Comparison of ENCODE assay signal across 8 cellular contexts in genomic region chr19:56309511-56310185, GRCh38. TPM values are rescaled to one million over a fixed set of nuclear protein-coding genes. Genes with fewer than 3 reads are reported as not detected.
DNase-seq lines count a peak whose midpoint lies in the region; ATAC-seq and TF ChIP-seq lines count a peak whose summit lies in the region.

No MANE protein-coding gene starts in this region.

- no peak overlapping the region for H2BK15ac ChIP-seq in IMR-90 (ENCODE audit: low read depth, low read length)

- no peak overlapping the region for H3K4ac ChIP-seq in IMR-90 (ENCODE audit: low read depth, low read length)

- no peak overlapping the region for H4K91ac ChIP-seq in IMR-90 (ENCODE audit: insufficient read depth, low read depth, low read length)

- TF ChIP-seq RAD21 in IMR-90 (IDR thresholded peaks at IDR 0.05; ENCODE audit: low read length): peak; percentile 33

- no peak overlapping the region for H3K9ac ChIP-seq in IMR-90 (ENCODE audit: low read depth, low read length)
- H3K9ac ChIP-seq in adipocyte (ENCODE audit: low read length): no peak overlapping the region

- H2BK5ac ChIP-seq in IMR-90 (ENCODE audit: low read depth, low read length, poor library complexity, severe bottlenecking): no peak overlapping the region

- H3K14ac ChIP-seq in IMR-90 (replicated peaks; ENCODE audit: low read depth, low read length): no peak overlapping the region

- H4K8ac ChIP-seq in IMR-90 (ENCODE audit: low read depth in 2 of 2, low read length in 2 of 2): no peak overlapping the region

- no peak overlapping the region for H2BK120ac ChIP-seq in IMR-90 (ENCODE audit: low read depth, low read length)

- H2AFZ ChIP-seq in IMR-90 (replicated peaks; ENCODE audit: low read length, poor library complexity): no peak overlapping the region

- no peak overlapping the region for H2BK20ac ChIP-seq in IMR-90 (ENCODE audit: low read depth, low read length)

- H3K9me3 ChIP-seq in IMR-90 (ENCODE audit: control insufficient read depth, insufficient read depth, low read length): no peaks in the 10 kb centered on the region
- no peaks in the 10 kb centered on the region for H3K9me3 ChIP-seq in adipocyte (ENCODE audit: control insufficient read depth, low read length)
- H3K9me3 ChIP-seq in iPS DF 6.9 (ENCODE audit: control insufficient read depth, insufficient read depth, low read length): no peaks in the 10 kb centered on the region

- H3K4me3 ChIP-seq in IMR-90 (ENCODE audit: insufficient read depth, low read depth, low read length): no peak overlapping the region
- H3K4me3 ChIP-seq in adipocyte (ENCODE audit: low read length): no peak overlapping the region
- H3K4me3 ChIP-seq in iPS DF 6.9 (ENCODE audit: low read length): no peak overlapping the region

- DNase-seq in G401 (ENCODE audit: low spot score): peak; percentile 10
- peak; percentile 4 for DNase-seq in IMR-90
- peak; percentile 32 for DNase-seq in T follicular helper cell (ENCODE audit: low read depth)
- DNase-seq in adipocyte (ENCODE audit: low read depth): peak; percentile 44
- peak; percentile 39 for DNase-seq in iPS DF 6.9 (ENCODE audit: low read depth, low spot score)
- DNase-seq in stimulated activated CD4-positive, alpha-beta T cell treated with anti-CD3 and anti-CD28 coated beads, TNF-alpha, amount 100 ng/mL, for 24 hours (ENCODE audit: low read depth in 3 of 3): peak; percentile 17 to 50 (median 36)
- DNase-seq in globus pallidus (ENCODE audit: low spot score): no peak

- intact Hi-C loops in IMR-90 (cut with micrococcal nuclease): loop anchor here (10.0 kb wide), 1 partner anchor 135 kb away; the partner anchor contains the start of gene GALP

- H3K36me3 ChIP-seq in IMR-90 (ENCODE audit: control insufficient read depth, insufficient read depth, low read length) (peaks cover 3% of the 10 kb centered on the region; the same call in 1 of the 2 replicates), adipocyte (ENCODE audit: control insufficient read depth, insufficient read depth, low read length, severe bottlenecking) (peaks cover 23% of the 10 kb centered on the region), iPS DF 6.9 (ENCODE audit: control insufficient read depth, insufficient read depth, low read length) (no peaks in the 10 kb centered on the region)

- H3K56ac ChIP-seq in IMR-90 (ENCODE audit: extremely low read depth, insufficient read depth, low read length): no peak overlapping the region

- 100% methylated on average over 2 of the region's 11 CpGs; no CpG with 5 or more reads in 1 of the 2 experiments for WGBS in IMR-90 (ENCODE audit: extremely low coverage in 2 of 2, insufficient read length in 1 of 2), 2 experiments
- no CpG with 5 or more reads among the region's 11 CpGs for WGBS in iPS DF 6.9 (ENCODE audit: insufficient coverage, insufficient read length)

- peaks cover 0 to 10% of the 10 kb centered on the region in 2 experiments; a peak in 2 of 4 replicates for H3K79me1 ChIP-seq in IMR-90 (ENCODE audit: low read depth in 1 of 2, low read length in 2 of 2)

- no peak overlapping the region for H4K5ac ChIP-seq in IMR-90 (ENCODE audit: low read depth, low read length)

- H3K23ac ChIP-seq in IMR-90 (ENCODE audit: low read depth, low read length): no peak overlapping the region

- H3K4me1 ChIP-seq in IMR-90 (ENCODE audit: control insufficient read depth, insufficient read depth, low read length): no peaks in the 10 kb centered on the region; the same call in 1 of the 2 replicates
- peaks cover 8% of the 10 kb centered on the region for H3K4me1 ChIP-seq in adipocyte (ENCODE audit: control insufficient read depth, insufficient read depth, low read length)
- H3K4me1 ChIP-seq in iPS DF 6.9 (ENCODE audit: control insufficient read depth, insufficient read depth, low read length): no peaks in the 10 kb centered on the region

- no TSS peak for BruUV-seq in IMR-90 (replicated peaks; lab: Mats Ljungman, UMichigan)

- in situ Hi-C loops in G401 (cut with HindIII; ENCODE audit: low sequenced_read_pairs): no loop called here
- in situ Hi-C loops in IMR-90 (cut with MboI; ENCODE audit: low sequenced_read_pairs): no loop called here

- POLR2A ChIA-PET in IMR-90 (lab: Charles Lee; ENCODE audit: unreplicated experiment): no interaction called here

- peak; percentile 78 for TF ChIP-seq CTCF in IMR-90 (conservative IDR thresholded peaks at IDR 0.05; ENCODE audit: low read depth, low read length)

- dilution Hi-C loops in IMR-90 (cut with HindIII; ENCODE audit: low sequenced_read_pairs, unreplicated experiment): no loop called here

- H3K18ac ChIP-seq in IMR-90 (ENCODE audit: low read depth, low read length): no peak overlapping the region

- no peaks in the 10 kb centered on the region for H4K20me1 ChIP-seq in IMR-90 (ENCODE audit: insufficient read depth, low read length)

- H3K27me3 ChIP-seq in IMR-90 (ENCODE audit: control insufficient read depth, insufficient read depth, low read length) (no peaks in the 10 kb centered on the region), adipocyte (replicated peaks; ENCODE audit: control insufficient read depth, insufficient read depth, low read length) (no peaks in the 10 kb centered on the region), iPS DF 6.9 (ENCODE audit: control insufficient read depth, insufficient read depth, low read length) (no peaks in the 10 kb centered on the region)

- ATAC-seq in IMR-90 (ENCODE audit: low read depth) (peak; percentile 44), HG02885 (IDR thresholded peaks at IDR 0.05; ENCODE audit: poor library complexity, unreplicated experiment) (no peak)

- H2AK9ac ChIP-seq in IMR-90 (replicated peaks; ENCODE audit: low read depth, low read length, poor library complexity): peak overlapping the region; percentile 58

- CTCF ChIA-PET in IMR-90 (lab: Yijun Ruan, JAX): interaction anchor here (0.6 to 1.9 kb wide), 6 partner anchors 9 to 56 kb away, joined by 3 to 9 read pairs (median 4); no protein-coding TSS in a partner anchor

- no peak overlapping the region for H3K27ac ChIP-seq in IMR-90 (ENCODE audit: insufficient read depth, low read length)
- no peak overlapping the region for H3K27ac ChIP-seq in iPS DF 6.9 (ENCODE audit: low read length)

- H3K4me2 ChIP-seq in IMR-90 (ENCODE audit: low read depth, low read length): no peak overlapping the region

- no peak for TF ChIP-seq POLR2A in IMR-90 (IDR thresholded peaks at IDR 0.05; ENCODE audit: low read depth, low read length)

- H3K9me1 ChIP-seq in IMR-90 (ENCODE audit: insufficient read depth, low read length): 0 out of 2 replicates have a peak, but pooled peaks cover 3% of the 10 kb centered on the region

- H2AK5ac ChIP-seq in IMR-90 (ENCODE audit: low read depth, low read length): no peak overlapping the region

TF ChIP-seq in IMR-90, 13 proteins besides CTCF, POLR2A, EP300 and RAD21:
- TF ChIP-seq SMC3 (IDR thresholded peaks at IDR 0.05; ENCODE audit: low read depth, low read length) (peak; percentile 32; the same call in 1 of the 2 replicates), CHD1 (IDR thresholded peaks at IDR 0.05; ENCODE audit: low read depth, low read length) (no peak)
TF ChIP-seq in IMR-90: peak in this region for 1.

RNA-seq across cellular contexts. Expression of gene ZSCAN5A, which starts 5.0 kb away (rescaled TPM):
- total RNA-seq in G401 (2014; rRNA removed; shearing (Covaris generic)): 12.1 and 17.6 TPM in 2 replicates
- 3.6 and 4.3 TPM in 2 replicates for total RNA-seq in IMR-90 (2012; rRNA removed)
- polyA plus RNA-seq in IMR-90 (2012; rRNA removed): 5.0 and 7.5 TPM in 2 replicates
- 2.5 and 4.1 TPM in 2 replicates for polyA plus RNA-seq in IMR-90 (2012; cell fraction: cytosol; rRNA removed)
- 2.0 and 4.5 TPM in 2 replicates for polyA plus RNA-seq in IMR-90 (2012; cell fraction: nucleus; rRNA removed; ENCODE audit: low replicate concordance)

RNA-seq across cellular contexts. Expression of gene EDDM13, which starts 37.1 kb away (rescaled TPM):
- total RNA-seq in G401 (2014; rRNA removed; shearing (Covaris generic)): not detected in 2 replicates
- not detected in 2 replicates for total RNA-seq in IMR-90 (2012; rRNA removed)
- polyA plus RNA-seq in IMR-90 (2012; rRNA removed): not detected in 2 replicates
- polyA plus RNA-seq in IMR-90 (2012; cell fraction: cytosol; rRNA removed): not detected in 2 replicates
- polyA plus RNA-seq in IMR-90 (2012; cell fraction: nucleus; rRNA removed; ENCODE audit: low replicate concordance): not detected in 2 replicates
